14 cellular contexts compared by ENCODE assay signal in the genomic region with DNA sequence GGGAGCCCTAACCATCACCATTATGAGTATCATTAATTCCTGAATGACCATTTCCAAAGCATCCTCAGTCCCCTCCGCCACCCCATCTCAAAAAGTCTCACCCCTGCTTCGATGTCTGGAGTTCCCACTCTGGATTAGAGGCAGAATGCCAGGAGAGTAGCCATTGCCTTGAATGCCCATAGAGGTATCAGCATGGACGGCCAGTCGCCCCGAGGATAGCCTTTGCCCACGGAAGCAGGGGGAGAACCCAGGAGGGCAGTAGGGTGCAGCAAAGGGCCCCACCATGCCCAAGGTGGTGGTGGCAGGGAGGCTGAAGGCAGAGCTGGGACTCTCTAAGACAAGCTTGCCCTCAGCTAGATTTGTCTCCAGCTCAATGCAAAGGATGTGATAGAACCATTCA.
DNase-seq lines count a peak whose midpoint lies in the region; ATAC-seq and TF ChIP-seq lines count a peak whose summit lies in the region.
"Had no signal": no experiment of that assay in that cellular context is flagged by ENCODE, and none has a peak within 500 bp of the region (broad histone marks: within the 10 kb centered on the region; RNA-seq: fewer than 3 reads in every experiment).

No MANE protein-coding gene starts in this region.

- H3K79me1 ChIP-seq in neuronal stem cell (ENCODE audit: low read depth, low read length) = no peaks in the 10 kb centered on the region

- H3K4me3 ChIP-seq in esophagus muscularis mucosa (no peak overlapping the region), neuronal stem cell (ENCODE audit: low read length in 2 of 2) (peak overlapping the region in 1 of 2 donors; percentile 39), tibial artery (no peak overlapping the region)
- H3K4me3 ChIP-seq: K562 had no signal

- peak overlapping the region; percentile 74 for H2AK5ac ChIP-seq in neuronal stem cell (ENCODE audit: low read depth, low read length)

- POLR2A ChIA-PET in RWPE1 (lab: Yijun Ruan, JAX; ENCODE audit: low non-redundant PET) = no interaction called here

- no peak overlapping the region for H4K8ac ChIP-seq in neuronal stem cell (ENCODE audit: low read depth, low read length)

- H3K9me3 ChIP-seq in esophagus muscularis mucosa = peaks cover 0 to 7% (median 0%) of the 10 kb centered on the region in 4 donors
- peaks cover 0 to 4% of the 10 kb centered on the region in 2 donors for H3K9me3 ChIP-seq in neuronal stem cell (replicated peaks in 1 of 2; ENCODE audit: control insufficient read depth in 2 of 2, insufficient read depth in 1 of 2, low read depth in 1 of 2, low read length in 2 of 2)
- H3K9me3 ChIP-seq in tibial artery = no peaks in the 10 kb centered on the region

- 57% methylated on average over 6 of the region's 6 CpGs for WGBS in esophagus muscularis mucosa
- no CpG with 5 or more reads among the region's 6 CpGs for WGBS in neuronal stem cell (ENCODE audit: extremely low coverage in 2 of 2, insufficient read length in 2 of 2, insufficient replicate concordance in 1 of 2), 2 donors

- no peak for TF ChIP-seq CTCF in RWPE1 (conservative IDR thresholded peaks at IDR 0.05; ENCODE audit: low read depth)
- no peak for TF ChIP-seq CTCF in esophagus muscularis mucosa (IDR thresholded peaks at IDR 0.05)
- TF ChIP-seq CTCF in tibial artery (IDR thresholded peaks at IDR 0.05) = no peak

- H3K18ac ChIP-seq in neuronal stem cell (ENCODE audit: low read length) = peak overlapping the region; percentile 20

- H3K27me3 ChIP-seq in esophagus muscularis mucosa = no peaks in the 10 kb centered on the region
- H3K27me3 ChIP-seq in neuronal stem cell (ENCODE audit: control insufficient read depth in 3 of 3, insufficient read depth in 3 of 3, low read depth in 1 of 3, low read length in 3 of 3) = no peaks in the 10 kb centered on the region
- H3K27me3 ChIP-seq in tibial artery = no peaks in the 10 kb centered on the region

- ATAC-seq in GM21367 (IDR thresholded peaks at IDR 0.05; ENCODE audit: unreplicated experiment) (no peak), GM19023 (IDR thresholded peaks at IDR 0.05; ENCODE audit: unreplicated experiment) (no peak), GM19467 (IDR thresholded peaks at IDR 0.05; ENCODE audit: unreplicated experiment) (no peak), HG03457 (IDR thresholded peaks at IDR 0.05; ENCODE audit: unreplicated experiment) (no peak)
- ATAC-seq: effector memory CD8-positive, alpha-beta T cell had no signal

- H4K91ac ChIP-seq in neuronal stem cell (ENCODE audit: low read depth, low read length, poor library complexity) = no peak overlapping the region

- no peak overlapping the region for H2BK120ac ChIP-seq in neuronal stem cell (ENCODE audit: low read depth, low read length)

- no peak overlapping the region for H2BK5ac ChIP-seq in neuronal stem cell (ENCODE audit: low read length)

- H3K14ac ChIP-seq in neuronal stem cell (ENCODE audit: low read length) = no peak overlapping the region

- H3K4ac ChIP-seq in neuronal stem cell (ENCODE audit: low read length) = no peak overlapping the region

- CTCF ChIA-PET in RWPE1 (lab: Yijun Ruan, JAX) = interaction anchor here (0.5 to 0.9 kb wide), 3 partner anchors 61 to 961 kb away, joined by 3 to 4 read pairs (median 3); no protein-coding TSS in a partner anchor

- H3K4me2 ChIP-seq in neuronal stem cell (ENCODE audit: insufficient read depth, low read length, poor library complexity, severe bottlenecking) = no peak overlapping the region

- H3K4me1 ChIP-seq in esophagus muscularis mucosa = peaks cover 90 to 100% (median 100%) of the 10 kb centered on the region in 4 donors
- peaks cover 13 to 23% of the 10 kb centered on the region in 2 donors for H3K4me1 ChIP-seq in neuronal stem cell (ENCODE audit: control insufficient read depth in 2 of 2, insufficient read depth in 1 of 2, low read depth in 1 of 2, low read length in 2 of 2)
- peaks cover 13 to 100% (median 92%) of the 10 kb centered on the region in 4 donors for H3K4me1 ChIP-seq in tibial artery

- peaks cover 48 to 85% (median 78%) of the 10 kb centered on the region in 4 donors for H3K36me3 ChIP-seq in esophagus muscularis mucosa
- no peaks in the 10 kb centered on the region for H3K36me3 ChIP-seq in neuronal stem cell (replicated peaks in 1 of 2; ENCODE audit: control insufficient read depth in 2 of 2, insufficient read depth in 2 of 2, low read length in 2 of 2)
- peaks cover 82 to 87% (median 83%) of the 10 kb centered on the region in 3 donors for H3K36me3 ChIP-seq in tibial artery

- H2AFZ ChIP-seq in neuronal stem cell (ENCODE audit: low read length) = no peak overlapping the region

- TF ChIP-seq POLR2A in esophagus muscularis mucosa (IDR thresholded peaks at IDR 0.05; ENCODE audit: low read depth) = no peak

- DNase-seq in RWPE1 (ENCODE audit: low spot score) (no peak), esophagus muscularis mucosa (ENCODE audit: extremely low spot score) (no peak), neuronal stem cell (ENCODE audit: low spot score) (no peak), tibial artery (no peak)
- DNase-seq: activated CD4-positive, alpha-beta T cell treated with anti-CD3 and anti-CD28 coated beads, Interleukin-2, amount 50 U/mL, for 4 hours; effector memory CD8-positive, alpha-beta T cell; NCI-H2081 treated with DMSO at 0.1 percent for 48 hours; NCI-H524 treated with DMSO at 0.1 percent for 48 hours; retina had no signal

- intact Hi-C loops in esophagus muscularis mucosa (cut with DNase I) (no loop called here), tibial artery (cut with DNase I; ENCODE audit: low total_unique reads) (no loop called here)

- TF ChIP-seq EP300 in esophagus muscularis mucosa (IDR thresholded peaks at IDR 0.05) = no peak

- H2BK15ac ChIP-seq in neuronal stem cell (ENCODE audit: low read length) = no peak overlapping the region

- H2BK12ac ChIP-seq in neuronal stem cell (ENCODE audit: low read length) = no peak overlapping the region

- no peak overlapping the region for H3K23ac ChIP-seq in neuronal stem cell (ENCODE audit: low read depth, low read length, poor library complexity)

- H3K27ac ChIP-seq in RWPE1 (peak overlapping the region; percentile 95), esophagus muscularis mucosa (replicated peaks in 1 of 4) (peak overlapping the region; percentile 83 to 90 (median 88)), neuronal stem cell (replicated peaks; ENCODE audit: low read length) (no peak overlapping the region), tibial artery (peak overlapping the region; percentile 59 to 78)

- H3K9ac ChIP-seq in neuronal stem cell (ENCODE audit: low read depth, low read length, poor library complexity) = no peak overlapping the region
